Comparison of ENCODE assay signal across 20 cellular contexts in the genomic region with DNA sequence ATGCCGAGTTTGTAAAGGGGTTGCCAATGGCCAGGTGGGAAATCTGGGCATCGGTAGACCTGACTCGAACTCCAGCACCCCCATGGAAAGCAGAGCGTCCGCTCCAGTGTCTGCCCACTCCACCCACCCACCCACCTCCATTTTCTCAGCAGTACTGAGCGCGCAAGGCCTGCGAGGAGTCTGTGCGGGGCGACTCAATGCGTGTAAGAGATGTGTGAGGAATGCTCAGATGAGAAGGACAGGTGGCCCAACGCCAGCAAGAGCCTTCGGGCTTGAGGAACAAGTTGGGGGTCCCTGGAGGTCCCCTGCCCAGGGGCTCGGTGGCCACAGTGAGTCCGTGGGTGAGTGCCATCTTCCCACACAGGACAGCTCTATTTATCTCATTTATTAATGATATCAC.
"Had no signal": no experiment of that assay in that cellular context is flagged by ENCODE, and none has a peak within 500 bp of the region (broad histone marks: within the 10 kb centered on the region; RNA-seq: fewer than 3 reads in every experiment).

No MANE protein-coding gene starts in this region.

- ATAC-seq: foreskin keratinocyte; left lung; natural killer cell treated with Interleukin-12 subunit alpha and Interleukin-12 subunit beta and Interleukin-15 and Interleukin-18, amount 100 ng/mL, for 72 hours had no signal

- H3K36me3 ChIP-seq: neural progenitor cell, prostate gland had no signal

- H2AFZ ChIP-seq: neural progenitor cell, parathyroid adenoma had no signal

- H3K4me1 ChIP-seq: foreskin keratinocyte, neural progenitor cell, parathyroid adenoma, prostate gland had no signal

- H3K9ac ChIP-seq: neural progenitor cell, parathyroid adenoma had no signal

- H3K4me3 ChIP-seq: colonic mucosa, left lung, lung, neural progenitor cell, prostate gland, suprapubic skin, thyroid gland had no signal

- H3K27ac ChIP-seq: foreskin keratinocyte, neural progenitor cell, parathyroid adenoma, prostate gland, suprapubic skin, thyroid gland had no signal

- DNase-seq: colonic mucosa; effector CD4-positive, alpha-beta T cell; endodermal cell; erythroblast; foreskin keratinocyte; islet precursor cell; left lung; mesenchymal stem cell; midbrain; retina; small intestine; stimulated activated CD4-positive, alpha-beta T cell treated with anti-CD3 and anti-CD28 coated beads, Interleukin-12 subunit alpha, Interleukin-12 subunit beta, amount 100 ng/mL, for 4 hours; stimulated activated naive CD4-positive, alpha-beta T cell; thyroid gland had no signal

- H3K4me2 ChIP-seq: neural progenitor cell had no signal

- H3K9me3 ChIP-seq: colonic mucosa, left lung, prostate gland, suprapubic skin, thyroid gland had no signal

- H3K27me3 ChIP-seq: colonic mucosa, foreskin keratinocyte, left lung, neural progenitor cell, suprapubic skin, thyroid gland had no signal
